In the genomic region with DNA sequence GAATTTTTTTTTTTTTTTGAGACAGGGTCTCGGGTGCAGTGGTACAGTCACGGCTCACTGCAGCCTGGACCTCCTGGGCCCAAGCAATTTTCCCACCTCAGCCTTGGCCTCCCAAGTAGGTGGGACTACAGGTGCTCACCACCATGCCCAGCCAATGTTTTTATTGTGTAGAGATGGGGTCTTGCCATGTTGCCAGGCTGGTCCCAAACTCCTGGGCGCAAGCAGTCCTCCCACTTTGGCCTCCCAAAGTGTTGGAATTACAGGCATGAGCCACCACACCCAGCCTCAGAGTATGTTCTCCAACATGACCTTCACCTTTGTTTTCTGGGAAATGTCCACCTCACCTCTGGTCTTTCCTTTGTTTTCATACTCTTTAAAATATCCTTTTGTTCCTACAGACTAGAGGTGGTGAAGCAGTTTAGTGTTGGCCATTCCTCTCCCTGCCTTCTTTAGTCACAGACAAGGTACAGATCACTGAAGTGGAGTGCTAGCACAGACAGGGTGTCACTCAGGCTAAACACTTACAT, we compare ENCODE assay signal across 23 cellular contexts.
"Had no signal": no experiment of that assay in that cellular context is flagged by ENCODE, and none has a peak within 500 bp of the region (broad histone marks: within the 10 kb centered on the region; RNA-seq: fewer than 3 reads in every experiment).

No MANE protein-coding gene starts in this region.

- H3K4me3 ChIP-seq: body of pancreas, esophagus squamous epithelium, heart right ventricle, neural progenitor cell, spleen, testis, transverse colon, uterus had no signal

- H3K27me3 ChIP-seq: body of pancreas, esophagus squamous epithelium, heart right ventricle, neural progenitor cell, spleen, testis, transverse colon, uterus had no signal

- H3K4me1 ChIP-seq: body of pancreas, esophagus squamous epithelium, heart right ventricle, neural progenitor cell, spleen, testis, transverse colon, uterus had no signal

- DNase-seq: activated B cell treated with CpG ODN at 0.5 μM for 24 hours; activated CD4-positive, alpha-beta T cell treated with anti-CD3 and anti-CD28 coated beads for 4 hours; activated CD4-positive, alpha-beta T cell treated with anti-CD3 and anti-CD28 coated beads, Interleukin-2, amount 50 U/mL, for 4 hours; activated gamma-delta T cell; activated naive CD4-positive, alpha-beta T cell treated with anti-CD3 and anti-CD28 coated beads, Interleukin-2, amount 50 U/mL, for 16 hours; aorta; body of pancreas; endodermal cell; esophagus squamous epithelium; foreskin melanocyte; heart right ventricle; natural killer cell; right cardiac atrium; spleen; stimulated activated naive CD8-positive, alpha-beta T cell treated with anti-CD3 and anti-CD28 coated beads, Interleukin-15, Interleukin-2, amounts not matched to agents 100 U/mL and 50 U/mL, for 24 hours; T-cell; testis; transverse colon; uterus had no signal

- H3K4me1 Mint-ChIP-seq: activated B cell treated with CpG ODN at 0.5 μM for 24 hours, endodermal cell, natural killer cell, neural progenitor cell had no signal

- H3K27ac Mint-ChIP-seq: endodermal cell; natural killer cell; neural progenitor cell; T-cell; T-helper 2 cell treated with Interferon-gamma antibody and Interleukin-4, amounts not matched to agents 5 μg/mL and 100 μg/mL, for 36 hours had no signal

- H3K36me3 ChIP-seq: uterus had no signal

- H3K27me3 Mint-ChIP-seq: activated B cell treated with CpG ODN at 0.5 μM for 24 hours, T-cell had no signal

- H3K36me3 Mint-ChIP-seq: natural killer cell had no signal

- H3K9me3 Mint-ChIP-seq: activated B cell treated with CpG ODN at 0.5 μM for 24 hours; activated T-helper 1 cell treated with anti-CD3 and anti-CD28 coated beads, Interleukin-12 subunit alpha, Interleukin-12 subunit beta, Interleukin-2, Interleukin-4 antibody, amounts not matched to agents 30 ng/mL and 10 ng/mL and 1 ng/mL, durations not matched to agents 14 hours and 24 hours and 36 hours; endodermal cell; natural killer cell; neural progenitor cell; T-cell; T-helper 2 cell treated with Interferon-gamma antibody and Interleukin-4, amounts not matched to agents 5 μg/mL and 100 μg/mL, for 36 hours had no signal

- H3K27ac ChIP-seq: body of pancreas, epithelial cell of prostate, esophagus squamous epithelium, heart right ventricle, neural progenitor cell, spleen, testis, transverse colon, uterus had no signal

- H3K9me3 ChIP-seq: body of pancreas, esophagus squamous epithelium, heart right ventricle, spleen, testis, transverse colon, uterus had no signal

- H3K4me3 Mint-ChIP-seq: activated B cell treated with CpG ODN at 0.5 μM for 24 hours; activated T-helper 1 cell treated with anti-CD3 and anti-CD28 coated beads, Interleukin-12 subunit alpha, Interleukin-12 subunit beta, Interleukin-2, Interleukin-4 antibody, amounts not matched to agents 30 ng/mL and 10 ng/mL and 1 ng/mL, durations not matched to agents 14 hours and 24 hours and 36 hours; endodermal cell; natural killer cell; neural progenitor cell; T-cell; T-helper 2 cell treated with Interferon-gamma antibody and Interleukin-4, amounts not matched to agents 5 μg/mL and 100 μg/mL, for 36 hours had no signal
